Comparison of ENCODE assay signal across 1 cellular context in genomic region chr16:75252049-75252864, GRCh38.
TF ChIP-seq lines count a peak whose summit lies in the region.

No MANE protein-coding gene starts in this region.

TF ChIP-seq in HepG2, 621 proteins besides CTCF, POLR2A, EP300 and RAD21 (continued from another document and continues in another):
- TF ChIP-seq DBP (CRISPR knock-in tag; IDR thresholded peaks at IDR 0.05; ENCODE audit: not compliant biosample characterization) (no peak), POLR2AphosphoS2 (IDR thresholded peaks at IDR 0.05; ENCODE audit: low read depth, low read length) (peak; percentile 16; the same call in 1 of the 2 replicates), HNRNPLL (IDR thresholded peaks at IDR 0.05; ENCODE audit: low read depth, low read length, poor library complexity, severe bottlenecking) (peak; percentile 33), ZFP36L2 (CRISPR knock-in tag; IDR thresholded peaks at IDR 0.05) (no peak), MYC (CRISPR knock-in tag; IDR thresholded peaks at IDR 0.05; ENCODE audit: borderline replicate concordance) (no peak), MZF1 (CRISPR knock-in tag; IDR thresholded peaks at IDR 0.05; ENCODE audit: borderline replicate concordance) (no peak), SYNCRIP (IDR thresholded peaks at IDR 0.05; ENCODE audit: insufficient read depth, low read depth, low read length) (no peak), HMGXB3 (CRISPR knock-in tag; IDR thresholded peaks at IDR 0.05; ENCODE audit: borderline replicate concordance) (no peak), HNF1B (CRISPR knock-in tag; IDR thresholded peaks at IDR 0.05) (peak; percentile 48; the same call in 1 of the 2 replicates), LBX2 (CRISPR knock-in tag; IDR thresholded peaks at IDR 0.05; ENCODE audit: borderline replicate concordance) (no peak), AKNA (CRISPR knock-in tag; IDR thresholded peaks at IDR 0.05; ENCODE audit: borderline replicate concordance) (no peak), ZNF589 (CRISPR knock-in tag; conservative IDR thresholded peaks at IDR 0.05) (0 out of 2 replicates have a peak, but pooled peaks have one; percentile 62), ZSCAN9 (CRISPR knock-in tag; IDR thresholded peaks at IDR 0.05; ENCODE audit: borderline replicate concordance) (no peak), GLMP (CRISPR knock-in tag; IDR thresholded peaks at IDR 0.05; ENCODE audit: borderline replicate concordance) (no peak), ZNF331 (CRISPR knock-in tag; IDR thresholded peaks at IDR 0.05) (no peak), ZNF646 (CRISPR knock-in tag; IDR thresholded peaks at IDR 0.05) (no peak), ZNF282 (IDR thresholded peaks at IDR 0.05; ENCODE audit: partially characterized antibody) (no peak), ZBTB42 (CRISPR knock-in tag; IDR thresholded peaks at IDR 0.05) (no peak), BORCS8-MEF2B (CRISPR knock-in tag; IDR thresholded peaks at IDR 0.05) (peak; percentile 24; the same call in 1 of the 2 replicates), RNF2 (conservative IDR thresholded peaks at IDR 0.05; ENCODE audit: low read depth) (no peak; the same call in 1 of the 2 replicates), IKZF5 (CRISPR knock-in tag; IDR thresholded peaks at IDR 0.05) (0 out of 2 replicates have a peak, but pooled peaks have one; percentile 52), ZNF460 (CRISPR knock-in tag; IDR thresholded peaks at IDR 0.05; ENCODE audit: borderline replicate concordance) (no peak), ZNF780A (CRISPR knock-in tag; IDR thresholded peaks at IDR 0.05) (peak; percentile 65; the same call in 1 of the 2 replicates), ZNF781 (CRISPR knock-in tag; IDR thresholded peaks at IDR 0.05; ENCODE audit: borderline replicate concordance, not compliant biosample characterization) (peak; percentile 84), KDM3A (CRISPR knock-in tag; IDR thresholded peaks at IDR 0.05; ENCODE audit: low read depth) (no peak; the same call in 1 of the 2 replicates), U2AF1 (optimal IDR thresholded peaks at IDR 0.05; ENCODE audit: low read depth, low read length) (peak; percentile 34), ZNF839 (CRISPR knock-in tag; IDR thresholded peaks at IDR 0.05; ENCODE audit: borderline replicate concordance) (no peak), ZNF770 (CRISPR knock-in tag; IDR thresholded peaks at IDR 0.05) (no peak; the same call in 1 of the 2 replicates), ZNF274 (CRISPR knock-in tag; IDR thresholded peaks at IDR 0.05) (peak; percentile 39; the same call in 1 of the 2 replicates), SRSF4 (IDR thresholded peaks at IDR 0.05; ENCODE audit: low read depth, low read length, poor library complexity, severe bottlenecking) (no peak), SOX6 (IDR thresholded peaks at IDR 0.05) (no peak), SOX6 (CRISPR knock-in tag; IDR thresholded peaks at IDR 0.05) (peak; percentile 30; the same call in 1 of the 2 replicates), ZNF367 (CRISPR knock-in tag; IDR thresholded peaks at IDR 0.05; ENCODE audit: borderline replicate concordance) (no peak)
